27 cellular contexts compared by ENCODE assay signal in the genomic region with DNA sequence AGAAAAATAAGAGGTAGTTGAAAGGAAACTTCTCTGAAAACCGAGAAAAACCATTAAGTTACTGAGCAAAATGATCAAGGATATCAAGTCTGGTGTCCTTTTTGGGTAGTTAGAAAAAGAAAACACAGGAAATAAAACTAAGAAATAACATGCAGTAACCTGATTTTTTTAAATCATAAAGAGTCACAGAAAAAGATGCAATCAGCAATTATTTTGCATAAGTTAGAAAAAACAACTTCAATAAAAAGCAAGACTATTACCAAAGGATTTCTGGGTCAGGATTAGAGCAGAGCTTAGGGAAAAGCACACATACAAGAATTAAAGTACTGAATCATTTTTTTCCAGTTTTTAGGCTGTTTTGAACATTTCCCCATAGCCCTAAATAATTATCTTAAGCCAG.
"Had no signal": no experiment of that assay in that cellular context is flagged by ENCODE, and none has a peak within 500 bp of the region (broad histone marks: within the 10 kb centered on the region; RNA-seq: fewer than 3 reads in every experiment).

No MANE protein-coding gene starts in this region.

- H3K9me3 ChIP-seq: esophagus squamous epithelium, gastrocnemius medialis, left lung, lower lobe of right lung, mucosa of descending colon had no signal

- FAIRE-seq: colon, endometrium, islet of Langerhans, keratinocyte had no signal

- H3K36me3 ChIP-seq: esophagus squamous epithelium, gastrocnemius medialis, heart right ventricle, left lung, lower lobe of right lung had no signal

- DNase-seq: effector CD4-positive, alpha-beta T cell; effector memory CD4-positive, alpha-beta T cell; erythroblast; esophagus squamous epithelium; foreskin fibroblast; foreskin melanocyte; gastrocnemius medialis; glutamatergic neuron; head of caudate nucleus; heart right ventricle; hippocampal formation; left cardiac atrium; left lung; left ventricle myocardium superior; lower lobe of right lung; mesenchymal stem cell; naive B cell had no signal

- H3K4me1 Mint-ChIP-seq: mesothelial cell of epicardium, naive B cell had no signal

- H3K9me3 Mint-ChIP-seq: dendritic cell treated with granulocyte-macrophage colony-stimulating factor and Interleukin-4, amounts not matched to agents 40 ng/mL and 50 ng/mL, for 4 days; mesothelial cell of epicardium had no signal

- ATAC-seq: esophagus mucosa, gastrocnemius medialis, heart right ventricle, left cardiac atrium, left ventricle myocardium superior, lower lobe of right lung had no signal

- H3K4me1 ChIP-seq: gastrocnemius medialis, lower lobe of right lung had no signal

- H3K36me3 Mint-ChIP-seq: mesothelial cell of epicardium had no signal

- H3K27ac ChIP-seq: coronary artery, epithelial cell of prostate, esophagus squamous epithelium, gastrocnemius medialis, heart right ventricle, left lung, lower lobe of right lung had no signal

- H3K4me3 Mint-ChIP-seq: dendritic cell treated with granulocyte-macrophage colony-stimulating factor and Interleukin-4, amounts not matched to agents 40 ng/mL and 50 ng/mL, for 4 days; mesothelial cell of epicardium; naive B cell had no signal

- H3K4me3 ChIP-seq: coronary artery, left lung, lower lobe of right lung, mucosa of descending colon had no signal

- H3K27ac Mint-ChIP-seq: dendritic cell treated with granulocyte-macrophage colony-stimulating factor and Interleukin-4, amounts not matched to agents 40 ng/mL and 50 ng/mL, for 4 days; mesothelial cell of epicardium; naive B cell had no signal

- H3K27me3 ChIP-seq: esophagus squamous epithelium, gastrocnemius medialis, heart right ventricle, left lung had no signal
